In genomic region chr11:64626637-64627036, GRCh38 we compare ENCODE assay signal across 29 cellular contexts. TPM values are rescaled to one million over a fixed set of nuclear protein-coding genes. Genes with fewer than 3 reads are reported as not detected.
"Had no signal": no experiment of that assay in that cellular context is flagged by ENCODE, and none has a peak within 500 bp of the region (broad histone marks: within the 10 kb centered on the region; RNA-seq: fewer than 3 reads in every experiment).

No MANE protein-coding gene starts in this region.

- H3K9me3 ChIP-seq: adrenal gland, body of pancreas, MG63, SJCRH30 had no signal

- DNase-seq: activated CD4-positive, alpha-beta T cell treated with anti-CD3 and anti-CD28 coated beads, Interleukin-2, amount 10 ng/mL, durations not matched to agents 24 days and 14 days; activated CD4-positive, alpha-beta T cell treated with anti-CD3 and anti-CD28 coated beads, Interleukin-2, amount 50 U/mL, for 4 hours; activated CD8-positive, alpha-beta T cell treated with anti-CD3 and anti-CD28 coated beads for 36 hours; activated effector memory CD4-positive, alpha-beta T cell treated with anti-CD3 and anti-CD28 coated beads, Interleukin-2, amount 50 U/mL, for 16 hours; activated naive CD4-positive, alpha-beta T cell; activated naive CD4-positive, alpha-beta T cell treated with anti-CD3 and anti-CD28 coated beads, Interleukin-2, amount 50 U/mL, for 16 hours; activated T-cell treated with anti-CD3 and anti-CD28 coated beads, Interleukin-2, amount 50 U/mL, for 1 hour; activated T-cell treated with anti-CD3 and anti-CD28 coated beads, Interleukin-2, amount 50 U/mL, for 72 hours; adrenal gland; body of pancreas; Karpas-422; MG63; NCI-H1092; NCI-H1436 treated with DMSO at 0.1 percent for 48 hours; NCI-H2029; NCI-H345; SHP77; SJCRH30; T1000 had no signal

- H3K27me3 ChIP-seq: adrenal gland, body of pancreas, MG63, SJCRH30 had no signal

- H3K9me3 Mint-ChIP-seq: activated CD4-positive, alpha-beta T cell treated with anti-CD3 and anti-CD28 coated beads, Interleukin-2, amount 10 ng/mL, durations not matched to agents 24 days and 14 days; activated CD8-positive, alpha-beta T cell treated with anti-CD3 and anti-CD28 coated beads for 36 hours; activated T-cell treated with anti-CD3 and anti-CD28 coated beads, Interleukin-2, amount 50 U/mL, for 72 hours; activated T-helper 17 cell treated with anti-CD3 and anti-CD28 coated beads, Interleukin-2, amount 50 U/mL, for 72 hours; central memory CD8-positive, alpha-beta T cell had no signal

- H3K27ac Mint-ChIP-seq: activated CD4-positive, alpha-beta T cell treated with anti-CD3 and anti-CD28 coated beads, Interleukin-2, amount 10 ng/mL, durations not matched to agents 24 days and 14 days; activated CD8-positive, alpha-beta T cell treated with anti-CD3 and anti-CD28 coated beads for 36 hours; activated T-cell treated with anti-CD3 and anti-CD28 coated beads, Interleukin-2, amount 50 U/mL, for 72 hours; activated T-helper 17 cell treated with anti-CD3 and anti-CD28 coated beads, Interleukin-2, amount 50 U/mL, for 72 hours had no signal

- H3K4me1 ChIP-seq: body of pancreas, SJCRH30 had no signal

- H3K27me3 Mint-ChIP-seq: activated CD4-positive, alpha-beta T cell treated with anti-CD3 and anti-CD28 coated beads, Interleukin-2, amount 10 ng/mL, durations not matched to agents 24 days and 14 days; activated CD8-positive, alpha-beta T cell treated with anti-CD3 and anti-CD28 coated beads for 36 hours; activated T-helper 17 cell treated with anti-CD3 and anti-CD28 coated beads, Interleukin-2, amount 50 U/mL, for 72 hours; central memory CD8-positive, alpha-beta T cell had no signal

- H3K4me1 Mint-ChIP-seq: activated CD4-positive, alpha-beta T cell treated with anti-CD3 and anti-CD28 coated beads, Interleukin-2, amount 10 ng/mL, durations not matched to agents 24 days and 14 days; activated T-helper 17 cell treated with anti-CD3 and anti-CD28 coated beads, Interleukin-2, amount 50 U/mL, for 72 hours had no signal

- H3K4me3 Mint-ChIP-seq: activated CD4-positive, alpha-beta T cell treated with anti-CD3 and anti-CD28 coated beads, Interleukin-2, amount 10 ng/mL, durations not matched to agents 24 days and 14 days; activated CD8-positive, alpha-beta T cell treated with anti-CD3 and anti-CD28 coated beads for 36 hours; activated T-cell treated with anti-CD3 and anti-CD28 coated beads, Interleukin-2, amount 50 U/mL, for 72 hours; activated T-helper 17 cell treated with anti-CD3 and anti-CD28 coated beads, Interleukin-2, amount 50 U/mL, for 72 hours; central memory CD8-positive, alpha-beta T cell had no signal

- H3K4me3 ChIP-seq: adrenal gland, body of pancreas, cardiac muscle cell, MG63, SJCRH30, SK-N-MC had no signal

- H3K27ac ChIP-seq: adrenal gland, body of pancreas, cardiac muscle cell, SJCRH30, SK-N-MC had no signal

- H3K36me3 ChIP-seq: adrenal gland, cardiac muscle cell, MG63, SJCRH30 had no signal

RNA-seq across cellular contexts. Expression of gene SLC22A12, which starts 35.6 kb away (rescaled TPM):
- total RNA-seq: activated CD4-positive, alpha-beta T cell treated with anti-CD3 and anti-CD28 coated beads, Interleukin-2, amount 10 ng/mL, durations not matched to agents 24 days and 14 days; activated CD8-positive, alpha-beta memory T cell treated with anti-CD3 and anti-CD28 coated beads for 36 hours; activated CD8-positive, alpha-beta T cell treated with anti-CD3 and anti-CD28 coated beads for 36 hours; activated T-cell treated with anti-CD3 and anti-CD28 coated beads, Interleukin-2, amount 50 U/mL, for 72 hours; activated T-helper 17 cell treated with anti-CD3 and anti-CD28 coated beads, Interleukin-2, amount 50 U/mL, for 72 hours; adrenal gland; astrocyte; body of pancreas; cardiac muscle cell; NCI-H460; RPMI7951; SJCRH30; T-helper 1 cell treated with Interleukin-12 subunit alpha and Interleukin-12 subunit beta and Interleukin-4 antibody, amounts not matched to agents 30 ng/mL and 1 ng/mL, for 36 hours; T-helper 2 cell treated with Interferon-gamma antibody and Interleukin-4, amounts not matched to agents 100 ng/mL and 5 ng/mL, for 36 hours had no signal
